In the genomic region with DNA sequence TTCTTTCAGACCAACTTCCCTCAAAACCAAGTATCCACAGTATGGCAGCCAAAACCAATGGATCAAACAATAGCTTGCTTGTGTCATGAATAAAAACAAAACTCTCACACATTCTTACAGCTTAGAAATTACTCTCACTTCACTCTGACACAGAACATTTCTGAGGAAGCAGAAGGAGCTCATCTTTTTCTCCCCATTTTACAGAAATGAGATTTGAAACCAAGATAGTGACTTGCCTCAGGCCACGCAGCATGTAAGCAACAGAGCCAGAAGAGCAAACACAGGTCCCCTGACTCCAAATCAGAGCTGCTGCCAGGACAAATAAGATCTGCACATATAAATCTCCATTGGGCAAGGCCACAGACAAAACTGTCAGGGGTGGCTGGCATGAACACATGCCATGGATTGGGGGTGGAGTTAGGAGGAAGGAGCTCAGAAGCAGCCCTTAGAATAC, we compare ENCODE assay signal across 8 cellular contexts.
DNase-seq lines count a peak whose midpoint lies in the region; ATAC-seq and TF ChIP-seq lines count a peak whose summit lies in the region.

No MANE protein-coding gene starts in this region.

- TF ChIP-seq CTCF in natural killer cell (IDR thresholded peaks at IDR 0.05) (no peak), H9 (conservative IDR thresholded peaks at IDR 0.05) (no peak)

- peaks cover 15 to 41% of the 10 kb centered on the region in 2 donors for H3K4me1 Mint-ChIP-seq in natural killer cell treated with Interleukin-12 subunit alpha and Interleukin-12 subunit beta and Interleukin-15 and Interleukin-18, amount 100 ng/mL, for 72 hours (ENCODE audit: low read depth in 2 of 2)
- H3K4me1 Mint-ChIP-seq in natural killer cell (peaks cover 14 to 24% of the 10 kb centered on the region in 2 donors), H9 (peaks cover 13 to 19% of the 10 kb centered on the region in 2 experiments)
- peaks cover 44% of the 10 kb centered on the region for H3K4me1 Mint-ChIP-seq in T-helper 1 cell treated with Interleukin-12 subunit alpha and Interleukin-12 subunit beta and Interleukin-4 antibody, amounts not matched to agents 30 μg/mL and 1 μg/mL, for 36 hours (ENCODE audit: low read depth)

- H4K91ac ChIP-seq in H9 (ENCODE audit: insufficient read length, low read depth, low read length), result no peak overlapping the region

- ATAC-seq in natural killer cell treated with Interleukin-12 subunit alpha and Interleukin-12 subunit beta and Interleukin-15 and Interleukin-18, amount 100 ng/mL, for 72 hours, result peak in 1 of 2 donors; percentile 74
- ATAC-seq in natural killer cell, result no peak
- peak; percentile 49 for ATAC-seq in HG02973 (IDR thresholded peaks at IDR 0.05; ENCODE audit: unreplicated experiment)

- no peaks in the 10 kb centered on the region for H3K79me1 ChIP-seq in H9 (ENCODE audit: insufficient read depth, low read depth, low read length, poor library complexity, severe bottlenecking)

- no peak for DNase-seq in natural killer cell treated with Interleukin-12 subunit alpha and Interleukin-12 subunit beta and Interleukin-15 and Interleukin-18, amount 100 ng/mL, for 72 hours (ENCODE audit: low spot score)
- no peak for DNase-seq in natural killer cell
- DNase-seq in pons (ENCODE audit: low spot score), result peak; percentile 87
- DNase-seq in H9, result no peak
- DNase-seq in T-helper 9 cell, result no peak
- no peak for DNase-seq in NAMALWA (ENCODE audit: low spot score)

- peak overlapping the region; percentile 33 for H3K4me3 Mint-ChIP-seq in natural killer cell treated with Interleukin-12 subunit alpha and Interleukin-12 subunit beta and Interleukin-15 and Interleukin-18, amount 100 ng/mL, for 72 hours
- H3K4me3 Mint-ChIP-seq in natural killer cell (no peak overlapping the region), H9 (no peak overlapping the region)
- peak overlapping the region; percentile 18 for H3K4me3 Mint-ChIP-seq in T-helper 1 cell treated with Interleukin-12 subunit alpha and Interleukin-12 subunit beta and Interleukin-4 antibody, amounts not matched to agents 30 μg/mL and 1 μg/mL, for 36 hours

- no peak overlapping the region for H2BK12ac ChIP-seq in H9 (ENCODE audit: insufficient read length, low read depth, low read length)

- no peaks in the 10 kb centered on the region for H3K9me3 ChIP-seq in H9 (ENCODE audit: control insufficient read depth, low read depth, low read length)

- no peak overlapping the region for H3T11ph ChIP-seq in H9 (ENCODE audit: low read length)

- H4K8ac ChIP-seq in H9 (replicated peaks; ENCODE audit: insufficient read length, low read depth, low read length), result no peak overlapping the region

- H4K5ac ChIP-seq in H9 (ENCODE audit: insufficient read length, low read depth, low read length), result no peak overlapping the region

- no peak overlapping the region for H3K27ac ChIP-seq in H9 (ENCODE audit: insufficient read length, low read depth, low read length)

- H3K36me3 Mint-ChIP-seq in natural killer cell treated with Interleukin-12 subunit alpha and Interleukin-12 subunit beta and Interleukin-15 and Interleukin-18, amount 100 ng/mL, for 72 hours, result no peaks in the 10 kb centered on the region
- H3K36me3 Mint-ChIP-seq in natural killer cell (no peaks in the 10 kb centered on the region), H9 (ENCODE audit: insufficient read depth in 1 of 3, low read depth in 3 of 3) (no peaks in the 10 kb centered on the region)
- no peaks in the 10 kb centered on the region for H3K36me3 Mint-ChIP-seq in T-helper 1 cell treated with Interleukin-12 subunit alpha and Interleukin-12 subunit beta and Interleukin-4 antibody, amounts not matched to agents 30 μg/mL and 1 μg/mL, for 36 hours (ENCODE audit: low read depth)

- no CpG with 5 or more reads among the region's 1 CpG for WGBS in H9 (ENCODE audit: extremely low coverage, insufficient read length, low lambda C conversion rate)

- no peaks in the 10 kb centered on the region for H3K27me3 ChIP-seq in H9 (ENCODE audit: insufficient read depth, low read length)

- H3K14ac ChIP-seq in H9 (ENCODE audit: insufficient read depth, low read length), result no peak overlapping the region

- peak overlapping the region; percentile 38 to 56 for H3K27ac Mint-ChIP-seq in natural killer cell treated with Interleukin-12 subunit alpha and Interleukin-12 subunit beta and Interleukin-15 and Interleukin-18, amount 100 ng/mL, for 72 hours
- peak overlapping the region in 1 of 2 donors; percentile 8 for H3K27ac Mint-ChIP-seq in natural killer cell
- peak overlapping the region; percentile 39 for H3K27ac Mint-ChIP-seq in T-helper 1 cell treated with Interleukin-12 subunit alpha and Interleukin-12 subunit beta and Interleukin-4 antibody, amounts not matched to agents 30 μg/mL and 1 μg/mL, for 36 hours
- no peak overlapping the region; a peak in 1 of 7 replicates for H3K27ac Mint-ChIP-seq in H9

- intact Hi-C loops in natural killer cell (cut with micrococcal nuclease), result no loop called here

- no peaks in the 10 kb centered on the region; the same call in 1 of the 2 replicates for H3K4me1 ChIP-seq in H9 (ENCODE audit: insufficient read depth, low read length)

- no peak overlapping the region for H3K23ac ChIP-seq in H9 (ENCODE audit: insufficient read length, low read depth, low read length)

- no peaks in the 10 kb centered on the region for H3K27me3 Mint-ChIP-seq in natural killer cell treated with Interleukin-12 subunit alpha and Interleukin-12 subunit beta and Interleukin-15 and Interleukin-18, amount 100 ng/mL, for 72 hours
- H3K27me3 Mint-ChIP-seq in natural killer cell (ENCODE audit: low read depth in 2 of 2), result no peaks in the 10 kb centered on the region
- H3K27me3 Mint-ChIP-seq in T-helper 1 cell treated with Interleukin-12 subunit alpha and Interleukin-12 subunit beta and Interleukin-4 antibody, amounts not matched to agents 30 μg/mL and 1 μg/mL, for 36 hours (ENCODE audit: low read depth), result no peaks in the 10 kb centered on the region
- H3K27me3 Mint-ChIP-seq in H9 (ENCODE audit: low read depth), result no peaks in the 10 kb centered on the region

- H3K79me2 ChIP-seq in H9 (ENCODE audit: insufficient read depth, low read length), result no peaks in the 10 kb centered on the region

- H3K23me2 ChIP-seq in H9 (ENCODE audit: insufficient read length, low read depth, low read length, poor library complexity, severe bottlenecking), result no peaks in the 10 kb centered on the region

- no peak overlapping the region for H2BK20ac ChIP-seq in H9 (ENCODE audit: low read depth, low read length, poor library complexity, severe bottlenecking)

- no peaks in the 10 kb centered on the region for H3K9me3 Mint-ChIP-seq in natural killer cell treated with Interleukin-12 subunit alpha and Interleukin-12 subunit beta and Interleukin-15 and Interleukin-18, amount 100 ng/mL, for 72 hours
- no peaks in the 10 kb centered on the region for H3K9me3 Mint-ChIP-seq in natural killer cell
- H3K9me3 Mint-ChIP-seq in T-helper 1 cell treated with Interleukin-12 subunit alpha and Interleukin-12 subunit beta and Interleukin-4 antibody, amounts not matched to agents 30 μg/mL and 1 μg/mL, for 36 hours, result no peaks in the 10 kb centered on the region
- no peaks in the 10 kb centered on the region for H3K9me3 Mint-ChIP-seq in H9

- H2AFZ ChIP-seq in H9 (ENCODE audit: low read length), result no peak overlapping the region

- H3K4me2 ChIP-seq in H9 (ENCODE audit: insufficient read depth, insufficient read length, low read length), result no peak overlapping the region

- peaks cover 2% of the 10 kb centered on the region for H4K20me1 ChIP-seq in H9 (ENCODE audit: control insufficient read depth, insufficient read depth, insufficient read length)

- H3K9ac ChIP-seq in H9 (ENCODE audit: extremely low read depth, insufficient read length, low read length), result no peak overlapping the region

- no peak overlapping the region for H2BK15ac ChIP-seq in H9 (ENCODE audit: low read depth, low read length)

- H3K4ac ChIP-seq in H9 (ENCODE audit: low read depth, low read length), result no peak overlapping the region

- H3K18ac ChIP-seq in H9 (ENCODE audit: insufficient read length, low read depth, low read length), result no peak overlapping the region

- H2AK5ac ChIP-seq in H9 (ENCODE audit: insufficient read length, low read length), result no peak overlapping the region

- no peak overlapping the region for H2BK120ac ChIP-seq in H9 (ENCODE audit: low read depth, low read length, poor library complexity, severe bottlenecking)

- H3K56ac ChIP-seq in H9 (ENCODE audit: insufficient read length, low read depth, low read length), result no peak overlapping the region

- no peak overlapping the region for H2BK5ac ChIP-seq in H9 (ENCODE audit: insufficient read length, low read length)

Comparison
In these comparisons a context has a peak if more than half of its experiments do, and no peak if none do; other contexts are left out.
1. H3K4me3 Mint-ChIP-seq: peak in natural killer cell treated with Interleukin-12 subunit alpha and Interleukin-12 subunit beta and Interleukin-15 and Interleukin-18, amount 100 ng/mL, for 72 hours (single experiment) and T-helper 1 cell treated with Interleukin-12 subunit alpha and Interleukin-12 subunit beta and Interleukin-4 antibody, amounts not matched to agents 30 μg/mL and 1 μg/mL, for 36 hours (single experiment); none in natural killer cell (single experiment) and H9 (0 of 2).
2. H3K27ac Mint-ChIP-seq: peak in natural killer cell treated with Interleukin-12 subunit alpha and Interleukin-12 subunit beta and Interleukin-15 and Interleukin-18, amount 100 ng/mL, for 72 hours (2 of 2) and T-helper 1 cell treated with Interleukin-12 subunit alpha and Interleukin-12 subunit beta and Interleukin-4 antibody, amounts not matched to agents 30 μg/mL and 1 μg/mL, for 36 hours (single experiment); none in H9 (0 of 3).